ENCODE assay signal across 10 cellular contexts in the genomic region with DNA sequence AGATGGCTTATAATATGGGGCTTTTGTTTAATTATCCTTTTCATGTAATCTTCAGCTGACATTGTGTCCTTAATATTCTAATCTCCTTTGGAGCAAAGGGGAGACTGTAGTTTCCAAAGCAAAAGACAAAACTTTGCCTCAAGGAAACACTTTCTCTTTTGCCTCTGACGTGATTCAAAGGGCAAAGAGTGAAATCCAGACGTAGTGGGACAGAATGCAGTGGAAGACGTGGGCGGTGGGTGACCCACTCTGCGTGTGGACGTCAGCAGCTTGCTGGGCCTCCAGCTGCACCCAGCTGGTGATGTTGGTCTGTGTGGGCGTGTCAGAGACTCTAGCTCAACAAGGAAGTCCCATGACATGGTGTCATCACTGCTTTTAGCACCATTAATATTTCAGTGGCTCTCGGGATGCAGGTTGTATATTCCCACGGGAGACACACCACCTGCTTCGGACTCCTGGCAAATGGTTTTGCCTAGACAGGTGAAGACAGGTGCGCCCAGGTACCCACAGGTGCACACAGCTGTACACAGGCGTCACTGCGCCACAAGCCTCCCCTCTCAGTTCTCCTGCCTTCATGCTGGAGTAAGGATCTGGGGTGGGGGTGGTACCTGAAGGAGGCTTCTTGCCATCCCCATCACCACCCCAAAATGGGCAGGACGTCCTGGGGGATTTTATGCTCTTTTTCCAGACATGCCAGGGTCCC.
DNase-seq lines count a peak whose midpoint lies in the region; ATAC-seq, FAIRE-seq and TF ChIP-seq lines count a peak whose summit lies in the region.
"Had no signal": no experiment of that assay in that cellular context is flagged by ENCODE, and none has a peak within 500 bp of the region (broad histone marks: within the 10 kb centered on the region; RNA-seq: fewer than 3 reads in every experiment).

No MANE protein-coding gene starts in this region.

- POLR2A ChIA-PET in CD4-positive, alpha-beta T cell (lab: Charles Lee) = no interaction called here

- FAIRE-seq in H54 (lab: Jason Lieb, UNC) = no peak

- TF ChIP-seq CTCF in AG10803 (conservative IDR thresholded peaks at IDR 0.05; ENCODE audit: low read length) (no peak), chondrocyte (IDR thresholded peaks at IDR 0.05) (no peak)
- TF ChIP-seq CTCF in CD4-positive, alpha-beta T cell (IDR thresholded peaks at IDR 0.05) = no peak

- no peaks in the 10 kb centered on the region for H3K9me3 Mint-ChIP-seq in chondrocyte (ENCODE audit: low read depth)
- no peaks in the 10 kb centered on the region for H3K9me3 Mint-ChIP-seq in CD4-positive, alpha-beta T cell
- H3K9me3 Mint-ChIP-seq: IgD-negative memory B cell, neural crest cell had no signal

- H3K36me3 Mint-ChIP-seq in chondrocyte (ENCODE audit: low read depth) = no peaks in the 10 kb centered on the region
- no peaks in the 10 kb centered on the region for H3K36me3 Mint-ChIP-seq in CD4-positive, alpha-beta T cell (ENCODE audit: low read depth)
- H3K36me3 Mint-ChIP-seq: IgD-negative memory B cell had no signal

- no peak overlapping the region for H3K27ac ChIP-seq in CD4-positive, alpha-beta T cell (ENCODE audit: low read depth, low read length)

- no peaks in the 10 kb centered on the region for H3K27me3 Mint-ChIP-seq in chondrocyte (ENCODE audit: low read depth)
- H3K27me3 Mint-ChIP-seq in CD4-positive, alpha-beta T cell = peaks cover 6% of the 10 kb centered on the region
- H3K27me3 Mint-ChIP-seq: IgD-negative memory B cell had no signal

- peak overlapping the region; percentile 64 for H3K27ac Mint-ChIP-seq in chondrocyte (ENCODE audit: unreplicated experiment)
- H3K27ac Mint-ChIP-seq in CD4-positive, alpha-beta T cell = no peak overlapping the region
- H3K27ac Mint-ChIP-seq: IgD-negative memory B cell had no signal

- no peaks in the 10 kb centered on the region for H3K27me3 ChIP-seq in CD4-positive, alpha-beta T cell (ENCODE audit: control insufficient read depth, insufficient read depth, low read length)

- TF ChIP-seq POLR2A in H54 (IDR thresholded peaks at IDR 0.05; ENCODE audit: low read depth, low read length) = no peak

- no peak for ATAC-seq in CD4-positive, alpha-beta T cell (ENCODE audit: poor library complexity)

- H3K4me3 Mint-ChIP-seq in chondrocyte (ENCODE audit: unreplicated experiment) = no peak overlapping the region
- H3K4me3 Mint-ChIP-seq in CD4-positive, alpha-beta T cell = no peak overlapping the region
- H3K4me3 Mint-ChIP-seq: IgD-negative memory B cell, neural crest cell had no signal

- intact Hi-C loops in CD4-positive, alpha-beta T cell (cut with DNase I, micrococcal nuclease) = no loop called here

- DNase-seq in AG10803 (ENCODE audit: low read depth) (peak; percentile 85), NAMALWA (ENCODE audit: low spot score) (peak; percentile 17), chondrocyte (ENCODE audit: low spot score) (no peak), lung microvascular endothelial cell (ENCODE audit: low read depth in 2 of 2) (peak; percentile 24 to 68), ecto neural progenitor cell (ENCODE audit: low spot score) (no peak), H54 (ENCODE audit: insufficient read length, low spot score) (no peak)
- no peak for DNase-seq in stimulated activated CD4-positive, alpha-beta T cell treated with anti-CD3 and anti-CD28 coated beads, Interleukin-4, amount 100 ng/mL, for 1 hour
- no peak for DNase-seq in CD4-positive, alpha-beta T cell

- H3K9me3 ChIP-seq in CD4-positive, alpha-beta T cell (ENCODE audit: control insufficient read depth, low read length) = no peaks in the 10 kb centered on the region

- no peak overlapping the region for H3K4me3 ChIP-seq in AG10803 (ENCODE audit: low read length)

- peaks cover 17% of the 10 kb centered on the region for H3K4me1 Mint-ChIP-seq in chondrocyte (ENCODE audit: low read depth)
- no peaks in the 10 kb centered on the region for H3K4me1 Mint-ChIP-seq in CD4-positive, alpha-beta T cell (ENCODE audit: low read depth)
- H3K4me1 Mint-ChIP-seq: IgD-negative memory B cell had no signal

- CTCF ChIA-PET in CD4-positive, alpha-beta T cell (lab: Charles Lee) = no interaction called here

Comparison
In these comparisons a context has a peak if more than half of its experiments do, and no peak if none do; other contexts are left out.
1. DNase-seq: peak in AG10803 (single experiment), NAMALWA (single experiment) and lung microvascular endothelial cell (2 of 2); none in chondrocyte (single experiment), ecto neural progenitor cell (single experiment), H54 (single experiment), stimulated activated CD4-positive, alpha-beta T cell treated with anti-CD3 and anti-CD28 coated beads, Interleukin-4, amount 100 ng/mL, for 1 hour (single experiment) and CD4-positive, alpha-beta T cell (0 of 10).